ENCODE assay signal across 8 cellular contexts in genomic region chr10:87505366-87506113, GRCh38. TPM values are rescaled to one million over a fixed set of nuclear protein-coding genes. Genes with fewer than 3 reads are reported as not detected.
DNase-seq lines count a peak whose midpoint lies in the region; ATAC-seq and TF ChIP-seq lines count a peak whose summit lies in the region.

No MANE protein-coding gene starts in this region.

- DNase-seq in DMS153 (lab: John Stamatoyannopoulos, UW) (peak; percentile 39), RPMI8226 (peak; percentile 69), heart left ventricle (peak in 4 of 5 donors; percentile 30 to 80 (median 58)), posterior cingulate gyrus (peak in 8 of 10 donors; percentile 19 to 93 (median 60)), NCI-H1048 (lab: John Stamatoyannopoulos, UW) (no peak)
- peak; percentile 60 for DNase-seq in activated naive CD8-positive, alpha-beta T cell treated with anti-CD3 and anti-CD28 coated beads for 36 hours

- peaks cover 0 to 28% (median 19%) of the 10 kb centered on the region in 12 donors for H3K4me1 ChIP-seq in heart left ventricle

- ATAC-seq in GM19463 (IDR thresholded peaks at IDR 0.05; ENCODE audit: unreplicated experiment) = peak; percentile 50
- peak; percentile 18 for ATAC-seq in HG03558 (IDR thresholded peaks at IDR 0.05; ENCODE audit: extremely low read depth, unreplicated experiment)
- ATAC-seq in heart left ventricle = peak; percentile 65 to 88 (median 84)

- no peak for TF ChIP-seq POLR2A in heart left ventricle (IDR thresholded peaks at IDR 0.05)

- peak overlapping the region; percentile 84 for H3K27ac Mint-ChIP-seq in activated naive CD8-positive, alpha-beta T cell treated with anti-CD3 and anti-CD28 coated beads for 36 hours

- H3K4me1 Mint-ChIP-seq in activated naive CD8-positive, alpha-beta T cell treated with anti-CD3 and anti-CD28 coated beads for 36 hours = peaks cover 38% of the 10 kb centered on the region

- peaks cover 3% of the 10 kb centered on the region for H3K27me3 Mint-ChIP-seq in activated naive CD8-positive, alpha-beta T cell treated with anti-CD3 and anti-CD28 coated beads for 36 hours

- peak overlapping the region; percentile 64 to 97 (median 89) for H3K4me3 ChIP-seq in heart left ventricle

- peaks cover 6% of the 10 kb centered on the region for H3K36me3 Mint-ChIP-seq in activated naive CD8-positive, alpha-beta T cell treated with anti-CD3 and anti-CD28 coated beads for 36 hours

- H3K4me3 Mint-ChIP-seq in activated naive CD8-positive, alpha-beta T cell treated with anti-CD3 and anti-CD28 coated beads for 36 hours = peak overlapping the region; percentile 87

- H3K9me3 Mint-ChIP-seq in activated naive CD8-positive, alpha-beta T cell treated with anti-CD3 and anti-CD28 coated beads for 36 hours = no peaks in the 10 kb centered on the region

- H3K27me3 ChIP-seq in heart left ventricle = no peaks in the 10 kb centered on the region

- intact Hi-C loops in heart left ventricle (cut with DNase I) = loop anchor here in 1 of 10 donors (5.0 kb wide), 1 partner anchor 52 kb away; no protein-coding TSS in a partner anchor
- intact Hi-C loops in posterior cingulate gyrus (cut with DNase I) = no loop called here

- H3K36me3 ChIP-seq in heart left ventricle = peaks cover 0 to 28% (median 21%) of the 10 kb centered on the region in 9 donors

- 3% methylated on average over 32 to 41 of the region's 41 CpGs for WGBS in heart left ventricle, 4 donors

- TF ChIP-seq CTCF in heart left ventricle (IDR thresholded peaks at IDR 0.05) = peak; percentile 21 to 66 (median 44)

- peak overlapping the region in 11 of 12 donors; percentile 69 to 93 (median 80) for H3K27ac ChIP-seq in heart left ventricle

- no peaks in the 10 kb centered on the region for H3K9me3 ChIP-seq in heart left ventricle

RNA-seq across cellular contexts. Expression of gene MINPP1, which starts 0.8 kb away (rescaled TPM):
- 10 to 100 TPM; 10.3 TPM for total RNA-seq in activated naive CD8-positive, alpha-beta T cell treated with anti-CD3 and anti-CD28 coated beads for 36 hours
- 10 to 100 TPM in 1 of 9 donors, 1 to 10 TPM in 8; 5.5 to 10.0 (median 6.8) TPM for total RNA-seq in heart left ventricle
- 1 to 10 TPM; 4.9 to 6.2 TPM for polyA plus RNA-seq in heart left ventricle

Comparison
In these comparisons a context has a peak if more than half of its experiments do, and no peak if none do; other contexts are left out.
1. ATAC-seq: peak in every context shown above with its lines; median percentile 84 in heart left ventricle; 50 in GM19463; 18 in HG03558.